ENCODE assay signal across 12 cellular contexts in genomic region chr12:116346751-116347150, GRCh38.
A peak's percentile ranks its signal among the peaks of the same experiment; 100 is the strongest.
DNase-seq lines count a peak whose midpoint lies in the region; ATAC-seq, FAIRE-seq and TF ChIP-seq lines count a peak whose summit lies in the region.
"Had no signal": no experiment of that assay in that cellular context is flagged by ENCODE, and none has a peak within 500 bp of the region (broad histone marks: within the 10 kb centered on the region; RNA-seq: fewer than 3 reads in every experiment).

No MANE protein-coding gene starts in this region.

- H3K4me1 ChIP-seq in right atrium auricular region: peaks cover 0 to 15% of the 10 kb centered on the region in 2 donors
- peaks cover 0 to 21% of the 10 kb centered on the region in 2 experiments; a peak in 3 of 5 replicates for H3K4me1 ChIP-seq in K562 (replicated peaks in 1 of 2; ENCODE audit: control insufficient read depth in 2 of 2, insufficient read depth in 2 of 2, low read length in 2 of 2)
- peaks cover 0 to 21% (median 7%) of the 10 kb centered on the region in 4 donors for H3K4me1 ChIP-seq in transverse colon
- peaks cover 0 to 15% (median 8%) of the 10 kb centered on the region in 3 donors for H3K4me1 ChIP-seq in esophagus squamous epithelium

- DNase-seq in left ventricle myocardium superior: no peak
- no peak for DNase-seq in right atrium auricular region (ENCODE audit: low spot score)
- peak; percentile 52 to 66 (median 58) for DNase-seq in K562 (ENCODE audit: extremely low read depth in 1 of 4, low spot score in 3 of 4)
- DNase-seq in left lobe of liver (ENCODE audit: low spot score): no peak
- no peak for DNase-seq in activated CD4-positive, alpha-beta T cell treated with anti-CD3 and anti-CD28 coated beads for 4 hours
- DNase-seq in transverse colon: no peak
- DNase-seq in esophagus squamous epithelium (lab: John Stamatoyannopoulos, UW): no peak
- no peak for DNase-seq in GM20000 (ENCODE audit: low spot score)
- DNase-seq: activated CD4-positive, alpha-beta memory T cell treated with anti-CD3 and anti-CD28 coated beads, Interleukin-2, amount 10 ng/mL, durations not matched to agents 7 days and 5 days had no signal

- peak overlapping the region; percentile 76 for H2AFZ ChIP-seq in K562 (ENCODE audit: low read depth, low read length)

- H4K20me1 ChIP-seq in K562 (replicated peaks; ENCODE audit: control insufficient read depth, insufficient read depth, low read length): no peaks in the 10 kb centered on the region

- no peak for TF ChIP-seq RAD21 in K562 (CRISPR knock-in tag; conservative IDR thresholded peaks at IDR 0.05 in 1 of 2, IDR thresholded peaks at IDR 0.05 in 1 of 2)

- ATAC-seq in left ventricle myocardium superior (peak; percentile 52), K562 (peak; percentile 84), left lobe of liver (peak; percentile 85)

- 15% methylated on average over 4 of the region's 4 CpGs for WGBS in K562 (ENCODE audit: insufficient coverage, low coverage, missing lambda C conversion rate)
- WGBS in transverse colon (ENCODE audit: low coverage in 1 of 2), 2 donors: 30 to 32% methylated on average over 4 of the region's 4 CpGs
- WGBS in esophagus squamous epithelium, 2 donors: 20 to 29% methylated on average over 4 of the region's 4 CpGs

- peak overlapping the region; percentile 65; the same call in 1 of the 2 replicates for H3K4me2 ChIP-seq in K562 (ENCODE audit: insufficient read depth, low read length)

- H3K27ac ChIP-seq in right atrium auricular region (no peak overlapping the region), K562 (ENCODE audit: extremely low read depth, low read depth, low read length) (peak overlapping the region; percentile 66; the same call in 2 of the 3 replicates), transverse colon (no peak overlapping the region), esophagus squamous epithelium (peak overlapping the region in 1 of 4 donors; percentile 17)
- H3K27ac ChIP-seq: C4-2B had no signal

- TF ChIP-seq EP300 in K562 (IDR thresholded peaks at IDR 0.05; ENCODE audit: low read length) (no peak), transverse colon (IDR thresholded peaks at IDR 0.05; ENCODE audit: low read depth) (no peak)

- no peak for TF ChIP-seq POLR2A in K562 (conservative IDR thresholded peaks at IDR 0.05)
- no peak for TF ChIP-seq POLR2A in transverse colon (IDR thresholded peaks at IDR 0.05)
- TF ChIP-seq POLR2A in esophagus squamous epithelium (IDR thresholded peaks at IDR 0.05): no peak

- H3K9me1 ChIP-seq in K562 (ENCODE audit: control insufficient read depth, insufficient read depth, low read length): no peaks in the 10 kb centered on the region

- no peak overlapping the region for H3K4me3 ChIP-seq in right atrium auricular region
- H3K4me3 ChIP-seq in K562: no peak overlapping the region
- no peak overlapping the region for H3K4me3 ChIP-seq in transverse colon
- no peak overlapping the region for H3K4me3 ChIP-seq in esophagus squamous epithelium
- H3K4me3 ChIP-seq: cardiac muscle cell had no signal

- in situ Hi-C loops in K562 (cut with MboI) (no loop called here), transverse colon (cut with MboI; ENCODE audit: low pct_ligation_motif_present in 1 of 4, low pct_unique_long_range_greater_than_20kb in 1 of 4, low sequenced_read_pairs in 3 of 4) (no loop called here)

- CTCF ChIA-PET in K562 (lab: Yijun Ruan, JAX; ENCODE audit: low intra/inter-chr PET ratio): no interaction called here

- no TSS peak for BruUV-seq in K562 (replicated peaks; lab: Mats Ljungman, UMichigan)

- POLR2A ChIA-PET in K562 (lab: Yijun Ruan, JAX): interaction anchor here (0.6 to 1.3 kb wide), 5 partner anchors 11 to 79 kb away, joined by 3 to 4 read pairs (median 4); no protein-coding TSS in a partner anchor

- intact Hi-C loops in left ventricle myocardium superior (cut with micrococcal nuclease): no loop called here
- intact Hi-C loops in K562 (cut with micrococcal nuclease): no loop called here
- intact Hi-C loops in transverse colon (cut with DNase I; ENCODE audit: low total_unique reads): no loop called here
- intact Hi-C loops in esophagus squamous epithelium (cut with DNase I): no loop called here

- TF ChIP-seq CTCF in right atrium auricular region (IDR thresholded peaks at IDR 0.05) (no peak), K562 (IDR thresholded peaks at IDR 0.05 in 2 of 3, conservative IDR thresholded peaks at IDR 0.05 in 1 of 3; ENCODE audit: insufficient read depth in 2 of 3, low read depth in 1 of 3, low read length in 3 of 3) (no peak), transverse colon (IDR thresholded peaks at IDR 0.05) (no peak), esophagus squamous epithelium (IDR thresholded peaks at IDR 0.05) (no peak), GM20000 (IDR thresholded peaks at IDR 0.05; ENCODE audit: extremely low read depth, missing control alignments) (no peak)

- H3K27me3 ChIP-seq in right atrium auricular region: no peaks in the 10 kb centered on the region
- H3K27me3 ChIP-seq in K562 (ENCODE audit: control insufficient read depth in 2 of 2, insufficient read depth in 2 of 2, low read length in 2 of 2): no peaks in the 10 kb centered on the region
- no peaks in the 10 kb centered on the region for H3K27me3 ChIP-seq in transverse colon
- H3K27me3 ChIP-seq in esophagus squamous epithelium: no peaks in the 10 kb centered on the region
- H3K27me3 ChIP-seq: cardiac muscle cell had no signal

- H3K9me3 ChIP-seq in right atrium auricular region (no peaks in the 10 kb centered on the region), K562 (replicated peaks; ENCODE audit: control insufficient read depth, insufficient read depth, low read depth, low read length) (peaks cover 3% of the 10 kb centered on the region), transverse colon (no peaks in the 10 kb centered on the region), esophagus squamous epithelium (no peaks in the 10 kb centered on the region)

- H3K79me2 ChIP-seq in K562 (ENCODE audit: control insufficient read depth, insufficient read depth, low read length): no peaks in the 10 kb centered on the region

- peak overlapping the region in 1 of 2 experiments; percentile 48; a peak in 1 of 4 replicates for H3K9ac ChIP-seq in K562 (ENCODE audit: insufficient read depth in 1 of 2, low read depth in 2 of 2, low read length in 2 of 2)

- H3K36me3 ChIP-seq in right atrium auricular region (no peaks in the 10 kb centered on the region), K562 (ENCODE audit: control insufficient read depth, insufficient read depth, low read length) (no peaks in the 10 kb centered on the region), transverse colon (no peaks in the 10 kb centered on the region), esophagus squamous epithelium (no peaks in the 10 kb centered on the region)
- H3K36me3 ChIP-seq: cardiac muscle cell had no signal

- FAIRE-seq in K562 (lab: Jason Lieb, UNC): peak; percentile 74
- FAIRE-seq: islet of Langerhans had no signal

TF ChIP-seq in K562, 482 proteins besides CTCF, POLR2A, EP300 and RAD21 (continues in another document):
- TF ChIP-seq HDAC6 (IDR thresholded peaks at IDR 0.05; ENCODE audit: low read depth, low read length): no peak
- TF ChIP-seq ATF3 (IDR thresholded peaks at IDR 0.05): peak; percentile 79
- TF ChIP-seq ATF3 (CRISPR knock-in tag; conservative IDR thresholded peaks at IDR 0.05): no peak
- 0 out of 2 replicates have a peak, but pooled peaks have one; percentile 20 for TF ChIP-seq GTF2E2 (tag; IDR thresholded peaks at IDR 0.05)
- TF ChIP-seq KAT8 (IDR thresholded peaks at IDR 0.05; ENCODE audit: low read depth): no peak
- TF ChIP-seq ZNF316 (IDR thresholded peaks at IDR 0.05): no peak
- TF ChIP-seq JUND (IDR thresholded peaks at IDR 0.05; ENCODE audit: borderline replicate concordance, low read depth, low read length): peak; percentile 88
- peak; percentile 72; the same call in 2 of the 3 replicates for TF ChIP-seq JUND (tag; IDR thresholded peaks at IDR 0.05; ENCODE audit: borderline replicate concordance, low read depth, low read length)
- no peak for TF ChIP-seq NR2C2 (CRISPR knock-in tag; IDR thresholded peaks at IDR 0.05)
- TF ChIP-seq NR2C2 (tag; IDR thresholded peaks at IDR 0.05): 0 out of 2 replicates have a peak, but pooled peaks have one; percentile 0
- TF ChIP-seq ZNF124 (CRISPR knock-in tag; IDR thresholded peaks at IDR 0.05): no peak
- TF ChIP-seq JUN (IDR thresholded peaks at IDR 0.05; ENCODE audit: borderline replicate concordance, low read depth, low read length): peak; percentile 60; the same call in 1 of the 2 replicates
- no peak for TF ChIP-seq JUN (CRISPR knock-in tag; IDR thresholded peaks at IDR 0.05; ENCODE audit: borderline replicate concordance)
- TF ChIP-seq FOSL1 (tag; conservative IDR thresholded peaks at IDR 0.05): peak; percentile 92
- no peak for TF ChIP-seq HLTF (IDR thresholded peaks at IDR 0.05)
- no peak for TF ChIP-seq ATF7 (IDR thresholded peaks at IDR 0.05)
- no peak for TF ChIP-seq RBM14 (IDR thresholded peaks at IDR 0.05; ENCODE audit: borderline replicate concordance, insufficient read depth, low read depth, low read length)
- peak; percentile 43; the same call in 1 of the 2 replicates for TF ChIP-seq BHLHE40 (IDR thresholded peaks at IDR 0.05; ENCODE audit: low read length)
- TF ChIP-seq ZC3H8 (IDR thresholded peaks at IDR 0.05): no peak
- TF ChIP-seq ZNF639 (CRISPR knock-in tag; conservative IDR thresholded peaks at IDR 0.05 in 1 of 2, IDR thresholded peaks at IDR 0.05 in 1 of 2): peak in 1 of 2 experiments; percentile 38; a peak in 1 of 4 replicates
- TF ChIP-seq KAT2B (IDR thresholded peaks at IDR 0.05; ENCODE audit: low read depth, low read length): no peak

Comparison
In these comparisons a context has a peak if more than half of its experiments do, and no peak if none do; other contexts are left out.
1. DNase-seq: peak in K562 (4 of 4); none in left ventricle myocardium superior (single experiment), right atrium auricular region (single experiment), left lobe of liver (single experiment), activated CD4-positive, alpha-beta T cell treated with anti-CD3 and anti-CD28 coated beads for 4 hours (0 of 2), transverse colon (single experiment), esophagus squamous epithelium (single experiment) and GM20000 (single experiment).
2. Peak in every context shown above with its lines, with median percentiles within 50 percentile points of each other: ATAC-seq.